1 cellular context compared by ENCODE assay signal in the genomic region with DNA sequence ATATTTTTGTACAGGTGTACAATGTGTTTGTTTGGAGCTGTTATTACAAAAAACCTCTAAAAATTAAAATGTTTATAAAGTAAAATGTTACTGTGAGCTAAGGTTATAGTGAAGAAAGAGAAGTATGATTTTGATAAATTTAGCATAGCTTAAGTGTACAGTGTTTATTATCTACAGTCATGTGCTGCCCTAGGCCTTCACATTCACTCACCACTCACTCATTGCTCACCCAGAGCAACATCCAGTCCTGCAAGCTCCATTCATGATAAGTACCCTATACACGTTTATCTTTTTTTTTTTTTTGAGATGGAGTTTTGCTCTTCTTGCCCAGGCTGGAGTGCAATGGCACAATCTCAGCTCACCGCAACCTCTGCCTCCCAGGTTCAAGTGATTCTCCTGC. TPM values are rescaled to one million over a fixed set of nuclear protein-coding genes. Genes with fewer than 3 reads are reported as not detected.
"Had no signal": no experiment of that assay in that cellular context is flagged by ENCODE, and none has a peak within 500 bp of the region (broad histone marks: within the 10 kb centered on the region; RNA-seq: fewer than 3 reads in every experiment).

No MANE protein-coding gene starts in this region.

RNA-seq across cellular contexts. Expression of a gene that starts 59.6 kb away (rescaled TPM):
- total RNA-seq: HT-29 had no signal
